Comparison of ENCODE assay signal across 16 cellular contexts in the genomic region with DNA sequence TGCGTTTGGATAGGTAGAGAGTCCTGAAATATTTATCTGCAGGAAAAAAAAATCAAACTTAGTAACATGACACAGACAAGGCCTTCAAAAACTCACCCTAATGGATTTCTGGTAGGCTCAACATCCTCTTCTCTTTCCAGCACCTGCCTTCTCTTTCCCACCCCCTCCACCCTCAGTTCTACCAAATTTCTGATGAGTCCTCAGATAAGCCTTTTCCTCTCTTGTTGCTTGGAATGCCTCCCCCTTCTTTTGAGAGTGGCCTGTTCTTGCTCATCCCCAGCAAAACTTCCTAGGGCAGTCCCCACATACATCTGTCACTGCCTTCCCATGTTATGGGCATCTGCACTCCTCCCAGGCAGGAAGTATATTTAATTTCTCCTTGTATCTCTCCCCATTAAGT. TPM values are rescaled to one million over a fixed set of nuclear protein-coding genes. Genes with fewer than 3 reads are reported as not detected.
DNase-seq lines count a peak whose midpoint lies in the region; ATAC-seq and TF ChIP-seq lines count a peak whose summit lies in the region.
"Had no signal": no experiment of that assay in that cellular context is flagged by ENCODE, and none has a peak within 500 bp of the region (broad histone marks: within the 10 kb centered on the region; RNA-seq: fewer than 3 reads in every experiment).

No MANE protein-coding gene starts in this region.

- TF ChIP-seq CTCF in Loucy (conservative IDR thresholded peaks at IDR 0.05; ENCODE audit: low read length) = no peak

- peak; percentile 23 for ATAC-seq in GM19328 (IDR thresholded peaks at IDR 0.05; ENCODE audit: unreplicated experiment)
- ATAC-seq in HG02642 (IDR thresholded peaks at IDR 0.05; ENCODE audit: poor library complexity, unreplicated experiment) = peak; percentile 28
- no peak for ATAC-seq in activated T-cell treated with anti-CD3 and anti-CD28 coated beads, Interleukin-2, amount 50 U/mL, for 72 hours (replicated peaks in 1 of 2)

- H3K36me3 Mint-ChIP-seq in activated T-cell treated with anti-CD3 and anti-CD28 coated beads, Interleukin-2, amount 50 U/mL, for 72 hours (ENCODE audit: insufficient read depth in 2 of 2) = no peaks in the 10 kb centered on the region

- H3K27ac ChIP-seq in BLaER1 = peak overlapping the region; percentile 59
- H3K27ac ChIP-seq: Peyer's patch had no signal

- no peaks in the 10 kb centered on the region for H4K20me1 ChIP-seq in BLaER1
- H4K20me1 ChIP-seq in Loucy (ENCODE audit: insufficient read depth, low read length, poor library complexity, severe bottlenecking) = no peaks in the 10 kb centered on the region

- DNase-seq in stimulated activated CD4-positive, alpha-beta T cell treated with anti-CD3 and anti-CD28 coated beads, Interleukin-2, amount 100 ng/mL, for 48 hours = no peak
- DNase-seq in superior temporal gyrus (ENCODE audit: extremely low spot score) (no peak), NCI-H128 (lab: John Stamatoyannopoulos, UW; ENCODE audit: unreplicated experiment) (no peak)
- no peak for DNase-seq in activated T-cell treated with anti-CD3 and anti-CD28 coated beads, Interleukin-2, amount 50 U/mL, for 72 hours
- DNase-seq: activated CD4-positive, alpha-beta T cell treated with anti-CD3 and anti-CD28 coated beads, Interleukin-2, amount 10 ng/mL, durations not matched to agents 7 days and 5 days; activated gamma-delta T cell; Calu3; foreskin melanocyte; MV-4-11; Peyer's patch; uterus had no signal

- H3K4me3 ChIP-seq in BLaER1 = no peak overlapping the region
- H3K4me3 ChIP-seq in Loucy (ENCODE audit: low read length, poor library complexity, severe bottlenecking) = no peak overlapping the region
- H3K4me3 ChIP-seq: Peyer's patch, uterus had no signal

- H3K9me3 Mint-ChIP-seq in activated T-cell treated with anti-CD3 and anti-CD28 coated beads, Interleukin-2, amount 50 U/mL, for 72 hours = no peaks in the 10 kb centered on the region

- no peaks in the 10 kb centered on the region for H3K9me2 ChIP-seq in Loucy (replicated peaks; ENCODE audit: low read depth, low read length)

- no peaks in the 10 kb centered on the region for H3K27me3 Mint-ChIP-seq in activated T-cell treated with anti-CD3 and anti-CD28 coated beads, Interleukin-2, amount 50 U/mL, for 72 hours (ENCODE audit: low read depth)

- no peaks in the 10 kb centered on the region for H3F3A ChIP-seq in Loucy (ENCODE audit: low read depth)

- peak overlapping the region; percentile 9; the same call in 1 of the 2 replicates for H3K9ac ChIP-seq in BLaER1
- H3K9ac ChIP-seq in Loucy (ENCODE audit: low read depth, low read length, poor library complexity, severe bottlenecking) = no peak overlapping the region

- H3K79me2 ChIP-seq in Loucy (ENCODE audit: insufficient read depth, low read length) = no peaks in the 10 kb centered on the region

- H3K4me1 Mint-ChIP-seq in activated T-cell treated with anti-CD3 and anti-CD28 coated beads, Interleukin-2, amount 50 U/mL, for 72 hours (ENCODE audit: low read depth) = peaks cover 14% of the 10 kb centered on the region

- peak overlapping the region; percentile 50; the same call in 1 of the 2 replicates for H2AFZ ChIP-seq in Loucy (ENCODE audit: low read length)

- H3K36me3 ChIP-seq in BLaER1 (no peaks in the 10 kb centered on the region), Loucy (ENCODE audit: insufficient read depth, low read length) (no peaks in the 10 kb centered on the region)
- H3K36me3 ChIP-seq: Peyer's patch, uterus had no signal

- H3K9me3 ChIP-seq in BLaER1 (peaks cover 18% of the 10 kb centered on the region), Loucy (ENCODE audit: insufficient read depth, low read depth, low read length) (no peaks in the 10 kb centered on the region)
- H3K9me3 ChIP-seq: Peyer's patch, uterus had no signal

- peak overlapping the region; percentile 74 for H3K4me2 ChIP-seq in BLaER1
- H3K4me2 ChIP-seq in Loucy (ENCODE audit: low read depth, low read length, poor library complexity, severe bottlenecking) = no peak overlapping the region

- H3K27me3 ChIP-seq in BLaER1 (no peaks in the 10 kb centered on the region), Loucy (ENCODE audit: insufficient read depth, low read length, poor library complexity, severe bottlenecking) (no peaks in the 10 kb centered on the region)
- H3K27me3 ChIP-seq: Peyer's patch, uterus had no signal

- no peak overlapping the region for H3K4me3 Mint-ChIP-seq in activated T-cell treated with anti-CD3 and anti-CD28 coated beads, Interleukin-2, amount 50 U/mL, for 72 hours
- H3K4me3 Mint-ChIP-seq: activated CD4-positive, alpha-beta T cell treated with anti-CD3 and anti-CD28 coated beads, Interleukin-2, amount 10 ng/mL, durations not matched to agents 7 days and 5 days had no signal

- H3K4me1 ChIP-seq in BLaER1 (peaks cover 35% of the 10 kb centered on the region), Loucy (ENCODE audit: insufficient read depth, low read length, poor library complexity, severe bottlenecking) (peaks cover 5% of the 10 kb centered on the region)
- H3K4me1 ChIP-seq: Peyer's patch, uterus had no signal

- H3K27ac Mint-ChIP-seq in activated T-cell treated with anti-CD3 and anti-CD28 coated beads, Interleukin-2, amount 50 U/mL, for 72 hours = no peak overlapping the region
- H3K27ac Mint-ChIP-seq: activated CD4-positive, alpha-beta T cell treated with anti-CD3 and anti-CD28 coated beads, Interleukin-2, amount 10 ng/mL, durations not matched to agents 7 days and 5 days; progenitor cell of endocrine pancreas had no signal

RNA-seq across cellular contexts. Expression of a gene that starts 7.6 kb away (rescaled TPM):
- total RNA-seq in activated T-cell treated with anti-CD3 and anti-CD28 coated beads, Interleukin-2, amount 50 U/mL, for 72 hours = 100 to 1,000 TPM; 152 to 163 TPM

Comparison
In these comparisons a context has a peak if more than half of its experiments do, and no peak if none do; other contexts are left out.
1. ATAC-seq: peak in GM19328 (single experiment) and HG02642 (single experiment); none in activated T-cell treated with anti-CD3 and anti-CD28 coated beads, Interleukin-2, amount 50 U/mL, for 72 hours (0 of 2).